ENCODE assay signal across 8 cellular contexts in the genomic region with DNA sequence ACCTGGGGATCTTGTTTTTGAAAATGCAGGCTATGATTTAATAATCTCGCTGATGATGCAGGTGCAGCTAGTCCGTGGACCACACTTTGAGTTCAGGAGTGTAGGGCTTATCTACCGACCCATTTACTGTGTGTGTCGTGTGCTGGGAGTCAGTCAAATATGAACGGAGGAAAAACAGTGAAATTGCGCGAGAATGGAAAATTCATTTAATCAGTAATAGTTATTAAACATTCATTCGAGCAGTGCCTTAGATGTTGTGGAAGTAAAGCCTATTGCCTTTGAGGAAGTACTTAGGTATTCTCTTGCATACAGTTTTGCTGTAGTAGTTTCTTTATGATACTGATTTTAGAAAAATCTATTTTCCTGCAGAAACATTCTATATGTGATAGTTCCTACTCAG. TPM values are rescaled to one million over a fixed set of nuclear protein-coding genes. Genes with fewer than 3 reads are reported as not detected.
DNase-seq lines count a peak whose midpoint lies in the region; ATAC-seq and TF ChIP-seq lines count a peak whose summit lies in the region.

No MANE protein-coding gene starts in this region.

- H3K4me3 ChIP-seq in astrocyte of the spinal cord (ENCODE audit: low read depth, low read length) (peak overlapping the region; percentile 94), mesenchymal stem cell (ENCODE audit: insufficient read depth in 1 of 2, low read depth in 1 of 2, low read length in 2 of 2) (peak overlapping the region; percentile 93 to 99)

- H3K4ac ChIP-seq in mesenchymal stem cell (ENCODE audit: low read depth in 1 of 2, low read length in 2 of 2) = no peak overlapping the region

- in situ Hi-C loops in astrocyte of the spinal cord (cut with HindIII; ENCODE audit: low sequenced_read_pairs) = no loop called here

- ATAC-seq in stimulated activated naive CD8-positive, alpha-beta T cell treated with anti-CD3 and anti-CD28 coated beads, Interleukin-15, Interleukin-2, amounts not matched to agents 100 U/mL and 50 U/mL, for 24 hours = no peak
- ATAC-seq in GM19328 (IDR thresholded peaks at IDR 0.05; ENCODE audit: unreplicated experiment) (no peak), HG03565 (IDR thresholded peaks at IDR 0.05; ENCODE audit: unreplicated experiment) (no peak), HG02884 (IDR thresholded peaks at IDR 0.05; ENCODE audit: unreplicated experiment) (no peak)

- peak overlapping the region; percentile 74 for H3K4me2 ChIP-seq in mesenchymal stem cell (ENCODE audit: low read length, poor library complexity, severe bottlenecking)

- no peak overlapping the region for H2BK5ac ChIP-seq in mesenchymal stem cell (ENCODE audit: low read depth, low read length, poor library complexity, severe bottlenecking)

- H3K14ac ChIP-seq in mesenchymal stem cell (ENCODE audit: low read length in 2 of 2) = no peak overlapping the region

- no peak overlapping the region for H4K91ac ChIP-seq in mesenchymal stem cell (ENCODE audit: low read length)

- no peak overlapping the region for H4K8ac ChIP-seq in mesenchymal stem cell (ENCODE audit: low read length)

- H2BK15ac ChIP-seq in mesenchymal stem cell (ENCODE audit: low read depth, poor library complexity, severe bottlenecking) = no peak overlapping the region

- no peaks in the 10 kb centered on the region for H3K9me3 ChIP-seq in mesenchymal stem cell (ENCODE audit: control insufficient read depth, low read length)

- H3K36me3 ChIP-seq in mesenchymal stem cell (ENCODE audit: control insufficient read depth in 1 of 2, insufficient read depth in 2 of 2, low read depth in 1 of 2, low read length in 2 of 2) = peaks cover 0 to 3% of the 10 kb centered on the region in 2 experiments

- H3K27me3 ChIP-seq in mesenchymal stem cell (ENCODE audit: control insufficient read depth in 1 of 2, insufficient read depth in 1 of 2, low read length in 2 of 2) = no peaks in the 10 kb centered on the region

- no peak overlapping the region for H3K27ac ChIP-seq in mesenchymal stem cell (ENCODE audit: low read length, poor library complexity, severe bottlenecking)

- H3K27ac Mint-ChIP-seq in stimulated activated naive CD8-positive, alpha-beta T cell treated with anti-CD3 and anti-CD28 coated beads, Interleukin-15, Interleukin-2, amounts not matched to agents 100 ng/mL and 50 ng/mL, for 24 hours = peak overlapping the region; percentile 79

- no peak overlapping the region for H2AK5ac ChIP-seq in mesenchymal stem cell (ENCODE audit: low read length, severe bottlenecking)

- H2AFZ ChIP-seq in mesenchymal stem cell (ENCODE audit: low read depth, low read length) = no peak overlapping the region

- H3K79me1 ChIP-seq in mesenchymal stem cell (replicated peaks; ENCODE audit: low read length, poor library complexity, severe bottlenecking) = peaks cover 22% of the 10 kb centered on the region

- H3K36me3 Mint-ChIP-seq in stimulated activated naive CD8-positive, alpha-beta T cell treated with anti-CD3 and anti-CD28 coated beads, Interleukin-15, Interleukin-2, amounts not matched to agents 100 ng/mL and 50 ng/mL, for 24 hours (ENCODE audit: low read depth) = peaks cover 7% of the 10 kb centered on the region

- H3K4me1 ChIP-seq in mesenchymal stem cell (ENCODE audit: control insufficient read depth, insufficient read depth, low read depth, low read length) = peaks cover 11% of the 10 kb centered on the region

- DNase-seq in stimulated activated naive CD8-positive, alpha-beta T cell treated with anti-CD3 and anti-CD28 coated beads, Interleukin-15, Interleukin-2, amounts not matched to agents 100 U/mL and 50 U/mL, for 24 hours = no peak
- DNase-seq in astrocyte of the spinal cord (ENCODE audit: low read depth, low spot score) (peak; percentile 13), mesenchymal stem cell (no peak)
- DNase-seq in activated CD4-positive, CD25-positive, alpha-beta regulatory T cell (lab: John Stamatoyannopoulos, UW) = no peak

- 0% methylated on average over 4 of the region's 8 CpGs for WGBS in mesenchymal stem cell

- peak overlapping the region; percentile 97 for H3K9ac ChIP-seq in mesenchymal stem cell (ENCODE audit: low read length)

- H3K18ac ChIP-seq in mesenchymal stem cell (ENCODE audit: low read depth in 1 of 2, low read length in 2 of 2) = no peak overlapping the region

- peak overlapping the region; percentile 93 for H3K4me3 Mint-ChIP-seq in stimulated activated naive CD8-positive, alpha-beta T cell treated with anti-CD3 and anti-CD28 coated beads, Interleukin-15, Interleukin-2, amounts not matched to agents 100 ng/mL and 50 ng/mL, for 24 hours

- H2BK12ac ChIP-seq in mesenchymal stem cell (ENCODE audit: low read length in 2 of 2) = no peak overlapping the region

- no peaks in the 10 kb centered on the region for H3K27me3 Mint-ChIP-seq in stimulated activated naive CD8-positive, alpha-beta T cell treated with anti-CD3 and anti-CD28 coated beads, Interleukin-15, Interleukin-2, amounts not matched to agents 100 ng/mL and 50 ng/mL, for 24 hours

- no peak for TF ChIP-seq CTCF in astrocyte of the spinal cord (IDR thresholded peaks at IDR 0.05; ENCODE audit: low read depth, low read length)

- H3K23ac ChIP-seq in mesenchymal stem cell (ENCODE audit: low read length in 2 of 2) = no peak overlapping the region

- no peaks in the 10 kb centered on the region for H3K9me3 Mint-ChIP-seq in stimulated activated naive CD8-positive, alpha-beta T cell treated with anti-CD3 and anti-CD28 coated beads, Interleukin-15, Interleukin-2, amounts not matched to agents 100 ng/mL and 50 ng/mL, for 24 hours

- no peak overlapping the region for H2BK120ac ChIP-seq in mesenchymal stem cell (ENCODE audit: low read depth, low read length)

- peaks cover 68% of the 10 kb centered on the region for H3K4me1 Mint-ChIP-seq in stimulated activated naive CD8-positive, alpha-beta T cell treated with anti-CD3 and anti-CD28 coated beads, Interleukin-15, Interleukin-2, amounts not matched to agents 100 ng/mL and 50 ng/mL, for 24 hours (ENCODE audit: low read depth)

RNA-seq across cellular contexts. Expression of gene RAB33B, which starts 0.7 kb away (rescaled TPM):
- polyA plus RNA-seq in mesenchymal stem cell (2013, experiment 1 of 2) = 4.6 TPM
- 5.2 TPM for polyA plus RNA-seq in mesenchymal stem cell (2013, experiment 2 of 2)
